In the genomic region with DNA sequence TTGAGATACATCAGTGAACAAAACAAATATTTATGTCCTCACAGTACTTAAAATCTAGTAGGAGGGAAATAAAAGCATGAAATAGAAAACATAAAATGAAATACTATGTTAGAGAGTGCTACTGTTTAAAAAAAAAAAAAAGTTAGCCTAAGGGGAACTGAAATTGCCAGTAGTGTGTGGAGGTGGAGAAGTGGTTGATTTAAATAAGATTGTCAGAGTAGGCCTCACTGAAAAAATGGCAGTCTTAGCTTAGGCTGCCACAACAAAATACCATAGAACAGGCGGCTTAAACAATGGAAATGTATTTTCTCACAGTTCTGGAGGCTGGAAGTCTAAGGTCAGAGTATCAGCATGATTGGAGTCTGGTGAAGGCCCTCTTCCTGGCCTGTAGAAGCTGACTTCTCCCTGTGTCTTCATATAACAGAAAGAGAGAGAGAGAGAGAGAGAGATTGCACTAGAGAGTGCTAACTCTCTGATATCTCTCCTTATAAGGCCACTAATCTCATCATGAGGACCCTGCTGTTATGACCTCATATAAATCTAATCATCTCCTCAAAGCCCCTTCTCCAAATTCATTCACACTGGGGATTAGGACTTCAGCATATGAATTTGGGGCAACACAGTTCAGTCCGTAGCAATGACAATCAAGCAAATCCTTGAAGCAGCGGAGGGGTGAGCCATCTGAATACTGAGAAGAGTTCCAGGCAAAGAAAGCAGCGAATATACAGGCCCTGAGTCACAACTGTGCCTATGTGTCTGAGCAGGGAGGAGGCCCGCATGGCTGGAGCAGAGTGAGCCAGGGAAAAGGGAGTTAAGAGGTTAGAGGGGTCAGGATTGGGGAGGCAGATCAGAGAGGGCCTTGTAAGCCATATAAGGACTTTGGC, we compare ENCODE assay signal across 11 cellular contexts. TPM values are rescaled to one million over a fixed set of nuclear protein-coding genes. Genes with fewer than 3 reads are reported as not detected.
DNase-seq lines count a peak whose midpoint lies in the region; ATAC-seq and TF ChIP-seq lines count a peak whose summit lies in the region.
"Had no signal": no experiment of that assay in that cellular context is flagged by ENCODE, and none has a peak within 500 bp of the region (broad histone marks: within the 10 kb centered on the region; RNA-seq: fewer than 3 reads in every experiment).

No MANE protein-coding gene starts in this region.

- H3K36me3 ChIP-seq in OCI-LY1 (ENCODE audit: insufficient read depth, low read length) = no peaks in the 10 kb centered on the region
- no peaks in the 10 kb centered on the region for H3K36me3 ChIP-seq in upper lobe of right lung

- H3K4me3 Mint-ChIP-seq in activated naive CD8-positive, alpha-beta T cell treated with anti-CD3 and anti-CD28 coated beads, Interleukin-2, amount 50 U/mL, for 24 hours = no peak overlapping the region
- H3K4me3 Mint-ChIP-seq in activated naive CD8-positive, alpha-beta T cell treated with anti-CD3 and anti-CD28 coated beads for 36 hours = no peak overlapping the region
- H3K4me3 Mint-ChIP-seq in osteocyte (ENCODE audit: unreplicated experiment) = no peak overlapping the region
- H3K4me3 Mint-ChIP-seq: mesothelial cell of epicardium had no signal

- H3K4me3 ChIP-seq in OCI-LY1 (ENCODE audit: low read depth, low read length, poor library complexity, severe bottlenecking) = no peak overlapping the region
- no peak overlapping the region for H3K4me3 ChIP-seq in upper lobe of right lung
- H3K4me3 ChIP-seq: A549 had no signal

- H3K9me3 ChIP-seq in OCI-LY1 (ENCODE audit: low read length) (no peaks in the 10 kb centered on the region), upper lobe of right lung (no peaks in the 10 kb centered on the region)
- H3K9me3 ChIP-seq: A549 had no signal

- peak overlapping the region; percentile 32 for H3K27ac Mint-ChIP-seq in activated naive CD8-positive, alpha-beta T cell treated with anti-CD3 and anti-CD28 coated beads, Interleukin-2, amount 50 U/mL, for 24 hours
- no peak overlapping the region for H3K27ac Mint-ChIP-seq in activated naive CD8-positive, alpha-beta T cell treated with anti-CD3 and anti-CD28 coated beads for 36 hours
- H3K27ac Mint-ChIP-seq in osteocyte (ENCODE audit: unreplicated experiment) = no peak overlapping the region
- H3K27ac Mint-ChIP-seq: mesothelial cell of epicardium had no signal

- TF ChIP-seq CTCF in OCI-LY1 (IDR thresholded peaks at IDR 0.05; ENCODE audit: low read length) = no peak
- TF ChIP-seq CTCF in upper lobe of right lung (IDR thresholded peaks at IDR 0.05) = no peak
- no peak for TF ChIP-seq CTCF in osteocyte (IDR thresholded peaks at IDR 0.05)

- H3K36me3 Mint-ChIP-seq in activated naive CD8-positive, alpha-beta T cell treated with anti-CD3 and anti-CD28 coated beads, Interleukin-2, amount 50 U/mL, for 24 hours (ENCODE audit: low read depth) = no peaks in the 10 kb centered on the region
- H3K36me3 Mint-ChIP-seq in activated naive CD8-positive, alpha-beta T cell treated with anti-CD3 and anti-CD28 coated beads for 36 hours = no peaks in the 10 kb centered on the region
- H3K36me3 Mint-ChIP-seq in osteocyte (ENCODE audit: unreplicated experiment) = no peaks in the 10 kb centered on the region
- H3K36me3 Mint-ChIP-seq: mesothelial cell of epicardium had no signal

- H4K20me1 ChIP-seq in OCI-LY1 (ENCODE audit: insufficient read depth, low read length) = no peaks in the 10 kb centered on the region

- H3K27me3 ChIP-seq in OCI-LY1 (ENCODE audit: insufficient read depth, low read length) (no peaks in the 10 kb centered on the region), upper lobe of right lung (no peaks in the 10 kb centered on the region)

- no peaks in the 10 kb centered on the region for H3K79me2 ChIP-seq in OCI-LY1 (ENCODE audit: insufficient read depth, low read length)

- peaks cover 3% of the 10 kb centered on the region for H3K4me1 Mint-ChIP-seq in activated naive CD8-positive, alpha-beta T cell treated with anti-CD3 and anti-CD28 coated beads, Interleukin-2, amount 50 U/mL, for 24 hours
- H3K4me1 Mint-ChIP-seq in activated naive CD8-positive, alpha-beta T cell treated with anti-CD3 and anti-CD28 coated beads for 36 hours = no peaks in the 10 kb centered on the region
- H3K4me1 Mint-ChIP-seq in osteocyte (ENCODE audit: unreplicated experiment) = no peaks in the 10 kb centered on the region

- H3K27ac ChIP-seq in OCI-LY1 (ENCODE audit: low read depth, low read length, poor library complexity, severe bottlenecking) (peak overlapping the region; percentile 64), upper lobe of right lung (peak overlapping the region; percentile 70)
- H3K27ac ChIP-seq: A549 had no signal

- no peaks in the 10 kb centered on the region for H3K9me3 Mint-ChIP-seq in activated naive CD8-positive, alpha-beta T cell treated with anti-CD3 and anti-CD28 coated beads, Interleukin-2, amount 50 U/mL, for 24 hours
- H3K9me3 Mint-ChIP-seq in activated naive CD8-positive, alpha-beta T cell treated with anti-CD3 and anti-CD28 coated beads for 36 hours = no peaks in the 10 kb centered on the region
- H3K9me3 Mint-ChIP-seq in osteocyte (ENCODE audit: unreplicated experiment) = no peaks in the 10 kb centered on the region
- H3K9me3 Mint-ChIP-seq: mesothelial cell of epicardium had no signal

- H2AFZ ChIP-seq in OCI-LY1 (ENCODE audit: low read length) = peak overlapping the region; percentile 72

- H3F3A ChIP-seq in OCI-LY1 (ENCODE audit: insufficient read depth, low read length) = no peaks in the 10 kb centered on the region

- H3K4me1 ChIP-seq in OCI-LY1 (ENCODE audit: insufficient read depth, low read length, severe bottlenecking) (peaks cover 21% of the 10 kb centered on the region), upper lobe of right lung (no peaks in the 10 kb centered on the region)
- H3K4me1 ChIP-seq: A549 had no signal

- H3K9ac ChIP-seq in OCI-LY1 (ENCODE audit: low read length) = peak overlapping the region; percentile 44

- H3K4me2 ChIP-seq in OCI-LY1 (ENCODE audit: low read length) = peak overlapping the region; percentile 17; the same call in 1 of the 2 replicates
- H3K4me2 ChIP-seq: A549 had no signal

- no peak for DNase-seq in activated naive CD8-positive, alpha-beta T cell treated with anti-CD3 and anti-CD28 coated beads, Interleukin-2, amount 50 U/mL, for 24 hours
- DNase-seq in activated naive CD8-positive, alpha-beta T cell treated with anti-CD3 and anti-CD28 coated beads for 36 hours = no peak
- DNase-seq in upper lobe of right lung (no peak), osteocyte (ENCODE audit: extremely low spot score, unreplicated experiment) (no peak), activated T-cell treated with anti-CD3 and anti-CD28 coated beads for 4 hours (no peak), OCI-M2 (lab: John Stamatoyannopoulos, UW; ENCODE audit: unreplicated experiment) (no peak)
- DNase-seq: T-helper 9 cell had no signal

- intact Hi-C loops in upper lobe of right lung (cut with DNase I) = no loop called here

- H3K9me2 ChIP-seq in OCI-LY1 (ENCODE audit: low read depth, low read length) = no peaks in the 10 kb centered on the region

- no peaks in the 10 kb centered on the region for H3K27me3 Mint-ChIP-seq in activated naive CD8-positive, alpha-beta T cell treated with anti-CD3 and anti-CD28 coated beads, Interleukin-2, amount 50 U/mL, for 24 hours
- peaks cover 3% of the 10 kb centered on the region for H3K27me3 Mint-ChIP-seq in activated naive CD8-positive, alpha-beta T cell treated with anti-CD3 and anti-CD28 coated beads for 36 hours
- peaks cover 7% of the 10 kb centered on the region for H3K27me3 Mint-ChIP-seq in osteocyte (ENCODE audit: unreplicated experiment)

- ATAC-seq in activated naive CD8-positive, alpha-beta T cell treated with anti-CD3 and anti-CD28 coated beads, Interleukin-2, amount 50 U/mL, for 24 hours = no peak
- peak; percentile 89 for ATAC-seq in HG02981 (IDR thresholded peaks at IDR 0.05; ENCODE audit: unreplicated experiment)
- peak; percentile 55 for ATAC-seq in upper lobe of right lung

RNA-seq across cellular contexts. Expression of a gene that starts 23.6 kb away (rescaled TPM):
- total RNA-seq in activated naive CD8-positive, alpha-beta T cell treated with anti-CD3 and anti-CD28 coated beads for 36 hours = 1 to 10 TPM; 4.0 to 4.4 TPM
- total RNA-seq in upper lobe of right lung = 0.98 TPM
- 1.5 and 2.0 TPM in 2 replicates for total RNA-seq in osteocyte

RNA-seq across cellular contexts. Expression of a gene that starts 23.6 kb away (rescaled TPM):
- under 1 TPM; 0.18 to 0.49 TPM for total RNA-seq in activated naive CD8-positive, alpha-beta T cell treated with anti-CD3 and anti-CD28 coated beads for 36 hours
- total RNA-seq in upper lobe of right lung (0.29 TPM), osteocyte (not detected in 2 replicates)

RNA-seq across cellular contexts. Expression of a gene that starts 33.4 kb away (rescaled TPM):
- not detected for total RNA-seq in activated naive CD8-positive, alpha-beta T cell treated with anti-CD3 and anti-CD28 coated beads for 36 hours
- total RNA-seq in upper lobe of right lung (1.7 TPM), osteocyte (not detected in 2 replicates)
- total RNA-seq: mesothelial cell of epicardium had no signal
